Comparison of ENCODE assay signal across 9 cellular contexts in genomic region chr3:156448300-156448699, GRCh38.
A peak's percentile ranks its signal among the peaks of the same experiment; 100 is the strongest.
DNase-seq lines count a peak whose midpoint lies in the region; ATAC-seq, FAIRE-seq and TF ChIP-seq lines count a peak whose summit lies in the region.
"Had no signal": no experiment of that assay in that cellular context is flagged by ENCODE, and none has a peak within 500 bp of the region (broad histone marks: within the 10 kb centered on the region; RNA-seq: fewer than 3 reads in every experiment).

No MANE protein-coding gene starts in this region.

- peak; percentile 39 to 63 for ATAC-seq in activated naive CD4-positive, alpha-beta T cell treated with anti-CD3 and anti-CD28 coated beads, Interleukin-2, amount 50 U/mL, for 72 hours
- ATAC-seq in GM18517 (IDR thresholded peaks at IDR 0.05; ENCODE audit: unreplicated experiment), result no peak

- FAIRE-seq in H54 (lab: Jason Lieb, UNC), result peak; percentile 23

- TF ChIP-seq POLR2A in H54 (IDR thresholded peaks at IDR 0.05; ENCODE audit: low read depth, low read length), result no peak

- no peaks in the 10 kb centered on the region for H3K36me3 Mint-ChIP-seq in activated naive CD4-positive, alpha-beta T cell treated with anti-CD3 and anti-CD28 coated beads, Interleukin-2, amount 50 U/mL, for 72 hours
- H3K36me3 Mint-ChIP-seq: activated naive CD8-positive, alpha-beta T cell had no signal

- peak; percentile 62 for DNase-seq in NCI-H82 (lab: John Stamatoyannopoulos, UW)
- no peak for DNase-seq in NCI-H82 treated with DMSO at 0.1 percent for 48 hours (lab: John Stamatoyannopoulos, UW; ENCODE audit: unreplicated experiment)
- DNase-seq in H54 (ENCODE audit: insufficient read length, low spot score), result peak; percentile 12
- DNase-seq in MV-4-11 (lab: John Stamatoyannopoulos, UW), result peak; percentile 18
- DNase-seq in activated naive CD4-positive, alpha-beta T cell treated with anti-CD3 and anti-CD28 coated beads, Interleukin-2, amount 50 U/mL, for 72 hours (ENCODE audit: low spot score in 2 of 2), result no peak
- DNase-seq in myocyte (ENCODE audit: low read depth), result peak; percentile 46
- no peak for DNase-seq in SHP77 treated with DMSO at 0.1 percent for 48 hours (lab: John Stamatoyannopoulos, UW)

- H3K9me3 Mint-ChIP-seq in activated naive CD4-positive, alpha-beta T cell treated with anti-CD3 and anti-CD28 coated beads, Interleukin-2, amount 50 U/mL, for 72 hours, result no peaks in the 10 kb centered on the region

- no peak overlapping the region for H3K27ac Mint-ChIP-seq in activated naive CD4-positive, alpha-beta T cell treated with anti-CD3 and anti-CD28 coated beads, Interleukin-2, amount 50 U/mL, for 72 hours
- H3K27ac Mint-ChIP-seq: activated naive CD8-positive, alpha-beta T cell had no signal

Comparison
In these comparisons a context has a peak if more than half of its experiments do, and no peak if none do; other contexts are left out.
1. DNase-seq: peak in NCI-H82 (single experiment), H54 (single experiment), MV-4-11 (single experiment) and myocyte (single experiment); none in NCI-H82 treated with DMSO at 0.1 percent for 48 hours (single experiment), activated naive CD4-positive, alpha-beta T cell treated with anti-CD3 and anti-CD28 coated beads, Interleukin-2, amount 50 U/mL, for 72 hours (0 of 2) and SHP77 treated with DMSO at 0.1 percent for 48 hours (single experiment).